ENCODE assay signal across 16 cellular contexts in genomic region chr4:124483043-124483906, GRCh38.
DNase-seq lines count a peak whose midpoint lies in the region; ATAC-seq, FAIRE-seq and TF ChIP-seq lines count a peak whose summit lies in the region.
"Had no signal": no experiment of that assay in that cellular context is flagged by ENCODE, and none has a peak within 500 bp of the region (broad histone marks: within the 10 kb centered on the region; RNA-seq: fewer than 3 reads in every experiment).

No MANE protein-coding gene starts in this region.

- no peak overlapping the region for H3K4me3 ChIP-seq in H1 (ENCODE audit: extremely low read depth in 1 of 4, insufficient read depth in 2 of 4, low read depth in 3 of 4, low read length in 4 of 4)
- H3K4me3 ChIP-seq: prostate gland had no signal

- no CpG with 5 or more reads among the region's 6 CpGs for WGBS in H9 (ENCODE audit: extremely low coverage, insufficient read length, low lambda C conversion rate)
- WGBS in H1 (ENCODE audit: extremely low coverage in 1 of 2, insufficient coverage in 1 of 2, insufficient read length in 1 of 2, insufficient replicate concordance in 2 of 2, low coverage in 1 of 2, low lambda C conversion rate in 2 of 2, missing lambda C conversion rate in 1 of 2), 2 experiments = 41% methylated on average over 6 of the region's 6 CpGs; no CpG with 5 or more reads in 1 of the 2 experiments

- H3K79me2 ChIP-seq in H9 (ENCODE audit: insufficient read depth, low read length) (no peaks in the 10 kb centered on the region), H1 (ENCODE audit: control insufficient read depth in 1 of 2, insufficient read depth in 2 of 2, low read length in 2 of 2) (no peaks in the 10 kb centered on the region)

- H3K4me2 ChIP-seq in H9 (ENCODE audit: insufficient read depth, insufficient read length, low read length) (no peak overlapping the region), H1 (ENCODE audit: insufficient read depth in 1 of 2, low read depth in 2 of 2, low read length in 2 of 2) (peak overlapping the region in 1 of 2 experiments; percentile 19; a peak in 1 of 4 replicates)

- H3K27me3 ChIP-seq in H9 (ENCODE audit: insufficient read depth, low read length) = no peaks in the 10 kb centered on the region
- peaks cover 0 to 1% (median 0%) of the 10 kb centered on the region in 4 experiments; a peak in 1 of 7 replicates for H3K27me3 ChIP-seq in H1 (replicated peaks in 1 of 4; ENCODE audit: control insufficient read depth in 3 of 4, extremely low read depth in 1 of 4, insufficient read depth in 3 of 4, low read length in 3 of 4)

- H3K18ac ChIP-seq in H9 (ENCODE audit: insufficient read length, low read depth, low read length) = no peak overlapping the region
- H3K18ac ChIP-seq in H1 (ENCODE audit: extremely low read depth, low read length) = no peak overlapping the region

- H3K4me1 Mint-ChIP-seq in H9 (peaks cover 16 to 18% of the 10 kb centered on the region in 2 experiments), nephron progenitor cell (peaks cover 10% of the 10 kb centered on the region)
- no peaks in the 10 kb centered on the region for H3K4me1 Mint-ChIP-seq in activated T-helper 17 cell treated with anti-CD3 and anti-CD28 coated beads, Interleukin-2, amount 50 U/mL, for 72 hours
- H3K4me1 Mint-ChIP-seq: central memory CD8-positive, alpha-beta T cell had no signal

- H2AK5ac ChIP-seq in H9 (ENCODE audit: insufficient read length, low read length) = no peak overlapping the region
- H2AK5ac ChIP-seq in H1 (ENCODE audit: low read depth, low read length) = no peak overlapping the region

- no peak overlapping the region for H3K27ac ChIP-seq in H9 (ENCODE audit: insufficient read length, low read depth, low read length)
- H3K27ac ChIP-seq in H1 (ENCODE audit: low read depth, low read length) = no peak overlapping the region
- H3K27ac ChIP-seq: prostate gland had no signal

- H3K79me1 ChIP-seq in H9 (ENCODE audit: insufficient read depth, low read depth, low read length, poor library complexity, severe bottlenecking) (no peaks in the 10 kb centered on the region), H1 (ENCODE audit: low read depth, low read length) (no peaks in the 10 kb centered on the region)

- H2BK12ac ChIP-seq in H9 (ENCODE audit: insufficient read length, low read depth, low read length) (no peak overlapping the region), H1 (ENCODE audit: low read depth, low read length) (no peak overlapping the region)

- H3K36me3 ChIP-seq in H1 (ENCODE audit: control insufficient read depth in 2 of 4, insufficient read depth in 4 of 4, low read length in 3 of 4) = no peaks in the 10 kb centered on the region
- H3K36me3 ChIP-seq: prostate gland had no signal

- no peaks in the 10 kb centered on the region for H3K23me2 ChIP-seq in H9 (ENCODE audit: insufficient read length, low read depth, low read length, poor library complexity, severe bottlenecking)
- H3K23me2 ChIP-seq in H1 (ENCODE audit: low read depth, low read length) = no peaks in the 10 kb centered on the region

- H3K9me3 ChIP-seq in H9 (ENCODE audit: control insufficient read depth, low read depth, low read length) (no peaks in the 10 kb centered on the region), H1 (ENCODE audit: insufficient read depth in 2 of 2, low read depth in 1 of 2, low read length in 1 of 2) (peaks cover 0 to 6% of the 10 kb centered on the region in 2 experiments; a peak in 2 of 4 replicates)
- H3K9me3 ChIP-seq: prostate gland had no signal

- H2BK20ac ChIP-seq in H9 (ENCODE audit: low read depth, low read length, poor library complexity, severe bottlenecking) (no peak overlapping the region), H1 (ENCODE audit: low read length) (no peak overlapping the region)

- H2BK120ac ChIP-seq in H9 (ENCODE audit: low read depth, low read length, poor library complexity, severe bottlenecking) (no peak overlapping the region), H1 (replicated peaks; ENCODE audit: low read depth, low read length) (no peak overlapping the region)

- H3K9me3 Mint-ChIP-seq in H9 (peaks cover 6 to 9% of the 10 kb centered on the region in 2 experiments; a peak in 4 of 5 replicates), nephron progenitor cell (no peaks in the 10 kb centered on the region)
- no peaks in the 10 kb centered on the region for H3K9me3 Mint-ChIP-seq in activated T-helper 17 cell treated with anti-CD3 and anti-CD28 coated beads, Interleukin-2, amount 50 U/mL, for 72 hours
- H3K9me3 Mint-ChIP-seq: central memory CD8-positive, alpha-beta T cell had no signal

- POLR2A ChIA-PET in H1 (lab: Charles Lee; ENCODE audit: partially characterized antibody) = interaction anchor here (1.0 kb wide), 1 partner anchor 11 kb away, joined by 3 read pairs; no protein-coding TSS in a partner anchor

- H3K27me3 Mint-ChIP-seq in H9 (ENCODE audit: low read depth) = no peaks in the 10 kb centered on the region; the same call in 1 of the 2 replicates
- H3K27me3 Mint-ChIP-seq in nephron progenitor cell (ENCODE audit: low read depth, poor library complexity) = peaks cover 3% of the 10 kb centered on the region
- H3K27me3 Mint-ChIP-seq in activated T-helper 17 cell treated with anti-CD3 and anti-CD28 coated beads, Interleukin-2, amount 50 U/mL, for 72 hours = no peaks in the 10 kb centered on the region
- H3K27me3 Mint-ChIP-seq: central memory CD8-positive, alpha-beta T cell had no signal

- TF ChIP-seq RAD21 in H1 (IDR thresholded peaks at IDR 0.05 in 1 of 2, conservative IDR thresholded peaks at IDR 0.05 in 1 of 2; ENCODE audit: low read depth in 2 of 2, low read length in 2 of 2) = no peak

- no peak overlapping the region for H3T11ph ChIP-seq in H9 (ENCODE audit: low read length)

- H3K36me3 Mint-ChIP-seq in H9 (ENCODE audit: insufficient read depth in 1 of 3, low read depth in 3 of 3) = peaks cover 6 to 7% (median 7%) of the 10 kb centered on the region in 3 experiments; a peak in 6 of 7 replicates
- no peaks in the 10 kb centered on the region for H3K36me3 Mint-ChIP-seq in nephron progenitor cell (ENCODE audit: low read depth)
- no peaks in the 10 kb centered on the region for H3K36me3 Mint-ChIP-seq in activated T-helper 17 cell treated with anti-CD3 and anti-CD28 coated beads, Interleukin-2, amount 50 U/mL, for 72 hours (ENCODE audit: low read depth)

- H3K4me1 ChIP-seq in H9 (ENCODE audit: insufficient read depth, low read length) (peaks cover 2% of the 10 kb centered on the region; the same call in 1 of the 2 replicates), H1 (replicated peaks in 1 of 4; ENCODE audit: control insufficient read depth in 3 of 4, insufficient read depth in 4 of 4, low read length in 3 of 4) (peaks cover 0 to 7% (median 3%) of the 10 kb centered on the region in 4 experiments; a peak in 4 of 7 replicates)
- H3K4me1 ChIP-seq: prostate gland had no signal

- H3K56ac ChIP-seq in H9 (ENCODE audit: insufficient read length, low read depth, low read length) (no peak overlapping the region), H1 (replicated peaks; ENCODE audit: insufficient read length, low read depth, low read length) (no peak overlapping the region)

- H2BK15ac ChIP-seq in H9 (ENCODE audit: low read depth, low read length) = no peak overlapping the region
- no peak overlapping the region for H2BK15ac ChIP-seq in H1 (ENCODE audit: low read length)

- FAIRE-seq in H1 (lab: Jason Lieb, UNC) = no peak

- H2AFZ ChIP-seq in H9 (ENCODE audit: low read length) (peak overlapping the region; percentile 49), H1 (ENCODE audit: low read length) (peak overlapping the region; percentile 84)

- H2BK5ac ChIP-seq in H9 (ENCODE audit: insufficient read length, low read length) (no peak overlapping the region), H1 (ENCODE audit: low read depth, low read length) (no peak overlapping the region)

- TF ChIP-seq CTCF in H9 (conservative IDR thresholded peaks at IDR 0.05) (no peak), H1 (IDR thresholded peaks at IDR 0.05; ENCODE audit: control extremely low read depth in 1 of 3, insufficient read depth in 1 of 3, low read depth in 1 of 3, low read length in 3 of 3) (no peak), nephron progenitor cell (IDR thresholded peaks at IDR 0.05) (no peak)

- peak overlapping the region in 1 of 2 experiments; percentile 47; a peak in 1 of 5 replicates for H3K4me3 Mint-ChIP-seq in H9
- H3K4me3 Mint-ChIP-seq in nephron progenitor cell = no peak overlapping the region
- H3K4me3 Mint-ChIP-seq in activated T-helper 17 cell treated with anti-CD3 and anti-CD28 coated beads, Interleukin-2, amount 50 U/mL, for 72 hours = no peak overlapping the region
- H3K4me3 Mint-ChIP-seq: central memory CD8-positive, alpha-beta T cell had no signal

- no peak for ATAC-seq in activated T-helper 17 cell treated with anti-CD3 and anti-CD28 coated beads, Interleukin-2, amount 50 U/mL, for 72 hours (replicated peaks)
- ATAC-seq in HG03378 (IDR thresholded peaks at IDR 0.05; ENCODE audit: unreplicated experiment) (no peak), GM19023 (IDR thresholded peaks at IDR 0.05; ENCODE audit: unreplicated experiment) (no peak)

- H3K27ac Mint-ChIP-seq in H9 (peak overlapping the region in 2 of 3 experiments; percentile 75 to 92; a peak in 5 of 7 replicates), nephron progenitor cell (peak overlapping the region; percentile 44)
- no peak overlapping the region for H3K27ac Mint-ChIP-seq in activated T-helper 17 cell treated with anti-CD3 and anti-CD28 coated beads, Interleukin-2, amount 50 U/mL, for 72 hours

- DNase-seq in H9 (peak; percentile 45), NCI-H510A (lab: John Stamatoyannopoulos, UW) (peak; percentile 6), H1 (ENCODE audit: low read depth in 1 of 2, low spot score in 2 of 2) (no peak), nephron progenitor cell (no peak), A172 (ENCODE audit: low spot score) (no peak)
- DNase-seq: activated CD4-positive, alpha-beta T cell treated with anti-CD3 and anti-CD28 coated beads, Interleukin-2, amount 50 U/mL, for 1 hour; activated gamma-delta T cell; Karpas-422; left cardiac atrium; NCI-H524 treated with DMSO at 0.1 percent for 48 hours; stimulated activated CD4-positive, alpha-beta T cell treated with anti-CD3 and anti-CD28 coated beads, Interleukin-4, amount 100 ng/mL, for 1 hour had no signal

- H3K14ac ChIP-seq in H9 (ENCODE audit: insufficient read depth, low read length) (no peak overlapping the region), H1 (ENCODE audit: insufficient read length) (no peak overlapping the region)

- H4K8ac ChIP-seq in H9 (replicated peaks; ENCODE audit: insufficient read length, low read depth, low read length) (no peak overlapping the region), H1 (ENCODE audit: extremely low read depth, insufficient read depth, low read length) (no peak overlapping the region)

- H4K20me1 ChIP-seq in H9 (ENCODE audit: control insufficient read depth, insufficient read depth, insufficient read length) (no peaks in the 10 kb centered on the region), H1 (replicated peaks in 1 of 2; ENCODE audit: control insufficient read depth in 1 of 2, insufficient read depth in 2 of 2, low read length in 2 of 2) (no peaks in the 10 kb centered on the region)

- H4K91ac ChIP-seq in H9 (ENCODE audit: insufficient read length, low read depth, low read length) = no peak overlapping the region
- no peak overlapping the region for H4K91ac ChIP-seq in H1 (replicated peaks; ENCODE audit: insufficient read length, low read length)

- H4K5ac ChIP-seq in H9 (ENCODE audit: insufficient read length, low read depth, low read length) = no peak overlapping the region
- H4K5ac ChIP-seq in H1 (ENCODE audit: insufficient read length, low read depth, low read length) = no peak overlapping the region

- TF ChIP-seq EP300 in H1 (IDR thresholded peaks at IDR 0.05; ENCODE audit: borderline replicate concordance in 1 of 2, low read depth in 2 of 2, low read length in 2 of 2) = no peak

- H3K4ac ChIP-seq in H9 (ENCODE audit: low read depth, low read length) = no peak overlapping the region
- no peak overlapping the region for H3K4ac ChIP-seq in H1 (replicated peaks; ENCODE audit: insufficient read length, low read depth, low read length)

- H3K23ac ChIP-seq in H9 (ENCODE audit: insufficient read length, low read depth, low read length) (no peak overlapping the region), H1 (ENCODE audit: insufficient read length) (no peak overlapping the region)

- CTCF ChIA-PET in H1 (lab: Charles Lee; ENCODE audit: partially characterized antibody) = interaction anchor here (0.6 kb wide), 1 partner anchor 41 kb away, joined by 3 read pairs; no protein-coding TSS in a partner anchor

- TF ChIP-seq POLR2A in H1 (IDR thresholded peaks at IDR 0.05; ENCODE audit: control extremely low read depth in 1 of 2, low read depth in 2 of 2, low read length in 2 of 2) = no peak

- H3K9ac ChIP-seq in H9 (ENCODE audit: extremely low read depth, insufficient read length, low read length) = no peak overlapping the region
- no peak overlapping the region for H3K9ac ChIP-seq in H1 (replicated peaks in 1 of 4; ENCODE audit: extremely low read depth in 1 of 4, low read depth in 3 of 4, low read length in 3 of 4)

Comparison
In these comparisons a context has a peak if more than half of its experiments do, and no peak if none do; other contexts are left out.
1. DNase-seq: peak in H9 (single experiment) and NCI-H510A (single experiment); none in H1 (0 of 2), nephron progenitor cell (single experiment) and A172 (single experiment).